Comparison of ENCODE assay signal across 26 cellular contexts in genomic region chr22:45427114-45427513, GRCh38. TPM values are rescaled to one million over a fixed set of nuclear protein-coding genes. Genes with fewer than 3 reads are reported as not detected.
A peak's percentile ranks its signal among the peaks of the same experiment; 100 is the strongest.
DNase-seq lines count a peak whose midpoint lies in the region; ATAC-seq, FAIRE-seq and TF ChIP-seq lines count a peak whose summit lies in the region.
"Had no signal": no experiment of that assay in that cellular context is flagged by ENCODE, and none has a peak within 500 bp of the region (broad histone marks: within the 10 kb centered on the region; RNA-seq: fewer than 3 reads in every experiment).

No MANE protein-coding gene starts in this region.

- H3K27ac ChIP-seq in right atrium auricular region, result no peak overlapping the region
- H3K27ac ChIP-seq in IMR-90 (ENCODE audit: insufficient read depth, low read length), result no peak overlapping the region
- no peak overlapping the region for H3K27ac ChIP-seq in coronary artery
- H3K27ac ChIP-seq in kidney (ENCODE audit: low read depth in 2 of 2, low read length in 2 of 2), result no peak overlapping the region
- no peak overlapping the region for H3K27ac ChIP-seq in sigmoid colon
- H3K27ac ChIP-seq: A549; BLaER1 treated with 17β-estradiol and CSF1 and Interleukin-3, amounts not matched to agents 10 nM and 100 nM had no signal

- BruUV-seq in IMR-90 (replicated peaks; lab: Mats Ljungman, UMichigan), result no TSS peak

- no peak overlapping the region for H2BK20ac ChIP-seq in IMR-90 (ENCODE audit: low read depth, low read length)

- H2AK9ac ChIP-seq in IMR-90 (replicated peaks; ENCODE audit: low read depth, low read length, poor library complexity), result no peak overlapping the region

- DNase-seq in right atrium auricular region (ENCODE audit: low spot score) (peak; percentile 26), left ventricle myocardium superior (no peak), IMR-90 (no peak), coronary artery (ENCODE audit: low spot score) (peak; percentile 21), kidney (peak; percentile 1), sigmoid colon (no peak), DMS53 (lab: John Stamatoyannopoulos, UW) (no peak)
- DNase-seq in stimulated activated naive CD4-positive, alpha-beta T cell (lab: John Stamatoyannopoulos, UW), result no peak
- DNase-seq: 8988T; ACHN; AML-193; BE2C; Calu3; CD4-positive, alpha-beta memory T cell; COR-L47; DMS153; DMS79; EL; GDM1 had no signal

- H4K8ac ChIP-seq in IMR-90 (ENCODE audit: low read depth in 2 of 2, low read length in 2 of 2), result no peak overlapping the region

- no peaks in the 10 kb centered on the region for H3K9me1 ChIP-seq in IMR-90 (ENCODE audit: insufficient read depth, low read length)

- CTCF ChIA-PET in IMR-90 (lab: Yijun Ruan, JAX), result interaction anchor here (0.5 kb wide), 1 partner anchor 84 kb away, joined by 3 read pairs; no protein-coding TSS in a partner anchor

- H2AFZ ChIP-seq in IMR-90 (replicated peaks; ENCODE audit: low read length, poor library complexity), result no peak overlapping the region
- H2AFZ ChIP-seq: GM23338 had no signal

- H3K4me2 ChIP-seq in IMR-90 (ENCODE audit: low read depth, low read length), result no peak overlapping the region
- H3K4me2 ChIP-seq: A549, GM23338 had no signal

- no peak overlapping the region for H2BK5ac ChIP-seq in IMR-90 (ENCODE audit: low read depth, low read length, poor library complexity, severe bottlenecking)

- no peak overlapping the region for H3K23ac ChIP-seq in IMR-90 (ENCODE audit: low read depth, low read length)

- TF ChIP-seq CTCF in right atrium auricular region (IDR thresholded peaks at IDR 0.05) (no peak), IMR-90 (conservative IDR thresholded peaks at IDR 0.05; ENCODE audit: low read depth, low read length) (no peak), coronary artery (IDR thresholded peaks at IDR 0.05) (no peak), kidney (IDR thresholded peaks at IDR 0.05; ENCODE audit: borderline replicate concordance, extremely low read depth, insufficient read depth) (no peak), sigmoid colon (IDR thresholded peaks at IDR 0.05) (no peak)

- no peak overlapping the region for H4K5ac ChIP-seq in IMR-90 (ENCODE audit: low read depth, low read length)

- intact Hi-C loops in left ventricle myocardium superior (cut with micrococcal nuclease), result no loop called here
- intact Hi-C loops in IMR-90 (cut with micrococcal nuclease), result no loop called here
- intact Hi-C loops in kidney (cut with DNase I), result no loop called here
- intact Hi-C loops in sigmoid colon (cut with DNase I), result no loop called here

- dilution Hi-C loops in IMR-90 (cut with HindIII; ENCODE audit: low sequenced_read_pairs, unreplicated experiment), result no loop called here

- FAIRE-seq in kidney (lab: Jason Lieb, UNC), result no peak
- FAIRE-seq: A549, GM12891, GM18507, H54 had no signal

- H3K18ac ChIP-seq in IMR-90 (ENCODE audit: low read depth, low read length), result no peak overlapping the region

- H3K4me1 ChIP-seq in right atrium auricular region (no peaks in the 10 kb centered on the region), IMR-90 (ENCODE audit: control insufficient read depth, insufficient read depth, low read length) (no peaks in the 10 kb centered on the region), kidney (ENCODE audit: control insufficient read depth in 1 of 2, insufficient read depth in 1 of 2, low read depth in 1 of 2, low read length in 2 of 2) (no peaks in the 10 kb centered on the region), sigmoid colon (no peaks in the 10 kb centered on the region)
- H3K4me1 ChIP-seq: A549, BE2C, HAP-1 had no signal

- no peaks in the 10 kb centered on the region for H3K79me1 ChIP-seq in IMR-90 (ENCODE audit: low read depth in 1 of 2, low read length in 2 of 2)

- no peak overlapping the region for H3K9ac ChIP-seq in IMR-90 (ENCODE audit: low read depth, low read length)
- H3K9ac ChIP-seq in kidney (ENCODE audit: low read length in 2 of 2), result no peak overlapping the region
- H3K9ac ChIP-seq: BLaER1 treated with 17β-estradiol and CSF1 and Interleukin-3, amounts not matched to agents 10 nM and 100 nM had no signal

- no peak overlapping the region for H2AK5ac ChIP-seq in IMR-90 (ENCODE audit: low read depth, low read length)

- H3K4me3 ChIP-seq in right atrium auricular region (no peak overlapping the region), IMR-90 (ENCODE audit: insufficient read depth, low read depth, low read length) (no peak overlapping the region), coronary artery (no peak overlapping the region), kidney (ENCODE audit: low read length in 2 of 2) (no peak overlapping the region), sigmoid colon (no peak overlapping the region)
- H3K4me3 ChIP-seq: A549; BLaER1 treated with 17β-estradiol and CSF1 and Interleukin-3, amounts not matched to agents 10 nM and 100 nM; GM23338; HAP-1 had no signal

- no peak overlapping the region for H4K91ac ChIP-seq in IMR-90 (ENCODE audit: insufficient read depth, low read depth, low read length)

- ATAC-seq in left ventricle myocardium superior (no peak), IMR-90 (ENCODE audit: low read depth) (no peak)
- ATAC-seq: A549, GM23338 had no signal

- no peaks in the 10 kb centered on the region for H4K20me1 ChIP-seq in IMR-90 (ENCODE audit: insufficient read depth, low read length)
- H4K20me1 ChIP-seq: BLaER1 treated with 17β-estradiol and CSF1 and Interleukin-3, amounts not matched to agents 10 nM and 100 nM had no signal

- H2BK120ac ChIP-seq in IMR-90 (ENCODE audit: low read depth, low read length), result no peak overlapping the region

- POLR2A ChIA-PET in IMR-90 (lab: Charles Lee; ENCODE audit: unreplicated experiment), result no interaction called here

- no peak for TF ChIP-seq EP300 in sigmoid colon (IDR thresholded peaks at IDR 0.05)

- no CpG with 5 or more reads among the region's 2 CpGs for WGBS in IMR-90 (ENCODE audit: extremely low coverage in 2 of 2, insufficient read length in 1 of 2), 2 experiments
- WGBS in sigmoid colon, 2 donors, result 73 to 79% methylated on average over 2 of the region's 2 CpGs

- H3K36me3 ChIP-seq in right atrium auricular region (no peaks in the 10 kb centered on the region), IMR-90 (ENCODE audit: control insufficient read depth, insufficient read depth, low read length) (no peaks in the 10 kb centered on the region), kidney (ENCODE audit: control insufficient read depth in 1 of 2, insufficient read depth in 2 of 2, low read length in 2 of 2) (no peaks in the 10 kb centered on the region), sigmoid colon (no peaks in the 10 kb centered on the region)
- H3K36me3 ChIP-seq: BE2C; BLaER1 treated with 17β-estradiol and CSF1 and Interleukin-3, amounts not matched to agents 10 nM and 100 nM; HAP-1 had no signal

- TF ChIP-seq RAD21 in IMR-90 (IDR thresholded peaks at IDR 0.05; ENCODE audit: low read length), result no peak

- no peaks in the 10 kb centered on the region for H3K9me3 ChIP-seq in right atrium auricular region
- H3K9me3 ChIP-seq in IMR-90 (ENCODE audit: control insufficient read depth, insufficient read depth, low read length), result peaks cover 3% of the 10 kb centered on the region
- H3K9me3 ChIP-seq in kidney (ENCODE audit: control insufficient read depth in 1 of 2, low read length in 2 of 2), result peaks cover 0 to 3% of the 10 kb centered on the region in 2 donors
- H3K9me3 ChIP-seq in sigmoid colon, result no peaks in the 10 kb centered on the region
- H3K9me3 ChIP-seq: A549, BE2C, HAP-1 had no signal

- in situ Hi-C loops in IMR-90 (cut with MboI; ENCODE audit: low sequenced_read_pairs), result no loop called here

- H3K27me3 ChIP-seq in right atrium auricular region (no peaks in the 10 kb centered on the region), IMR-90 (ENCODE audit: control insufficient read depth, insufficient read depth, low read length) (peaks cover 19% of the 10 kb centered on the region; the same call in 1 of the 2 replicates), sigmoid colon (peaks cover 0 to 5% (median 0%) of the 10 kb centered on the region in 3 donors)
- H3K27me3 ChIP-seq: BE2C had no signal

- H3K4ac ChIP-seq in IMR-90 (ENCODE audit: low read depth, low read length), result no peak overlapping the region

- no peak overlapping the region for H3K14ac ChIP-seq in IMR-90 (replicated peaks; ENCODE audit: low read depth, low read length)

- no peak overlapping the region for H2BK15ac ChIP-seq in IMR-90 (ENCODE audit: low read depth, low read length)

- TF ChIP-seq POLR2A in IMR-90 (IDR thresholded peaks at IDR 0.05; ENCODE audit: low read depth, low read length), result no peak
- no peak for TF ChIP-seq POLR2A in sigmoid colon (IDR thresholded peaks at IDR 0.05)

- H3K56ac ChIP-seq in IMR-90 (ENCODE audit: extremely low read depth, insufficient read depth, low read length), result no peak overlapping the region

TF ChIP-seq in IMR-90, 13 proteins besides CTCF, POLR2A, EP300 and RAD21:
- no peak for TF ChIP-seq MXI1 (IDR thresholded peaks at IDR 0.05; ENCODE audit: borderline replicate concordance, low read depth, low read length)
- peak; percentile 15 for TF ChIP-seq RCOR1 (IDR thresholded peaks at IDR 0.05; ENCODE audit: insufficient replicate concordance, low read length)

RNA-seq across cellular contexts. Expression of gene RIBC2, which starts 13.6 kb away (rescaled TPM):
- total RNA-seq in right atrium auricular region, result not detected
- not detected for total RNA-seq in left ventricle myocardium superior
- total RNA-seq in IMR-90 (2012; rRNA removed), result 0.28 and 0.36 TPM in 2 replicates
- 0.29 and 0.50 TPM in 2 replicates for polyA plus RNA-seq in IMR-90 (2012; rRNA removed)
- 0.04 and 0.08 TPM in 2 replicates for polyA plus RNA-seq in IMR-90 (2012; cell fraction: cytosol; rRNA removed)
- 0.07 and 0.11 TPM in 2 replicates for polyA plus RNA-seq in IMR-90 (2012; cell fraction: nucleus; rRNA removed; ENCODE audit: low replicate concordance)
- 1.0 TPM for total RNA-seq in kidney
- polyA plus RNA-seq in kidney (ENCODE audit: insufficient read depth, low read depth, low replicate concordance), result not detected
- not detected for total RNA-seq in sigmoid colon
- polyA plus RNA-seq in sigmoid colon, result 1 to 10 TPM in 1 of 3 donors, not detected in 2; 1.5 TPM
- total RNA-seq: CD4-positive, alpha-beta memory T cell had no signal

RNA-seq across cellular contexts. Expression of gene SMC1B, which starts 13.7 kb away (rescaled TPM):
- total RNA-seq in right atrium auricular region (not detected), left ventricle myocardium superior (not detected), IMR-90 (2012; rRNA removed) (not detected in 2 replicates), kidney (not detected), sigmoid colon (not detected)
- polyA plus RNA-seq in IMR-90 (2012; rRNA removed) (not detected in 2 replicates), kidney (ENCODE audit: insufficient read depth, low read depth, low replicate concordance) (not detected), sigmoid colon (under 1 TPM in 1 of 3 donors, not detected in 2; 0.07 TPM)
- not detected in 2 replicates for polyA plus RNA-seq in IMR-90 (2012; cell fraction: cytosol; rRNA removed)
- polyA plus RNA-seq in IMR-90 (2012; cell fraction: nucleus; rRNA removed; ENCODE audit: low replicate concordance), result not detected in 2 replicates
- total RNA-seq: Calu3, GM23338 had no signal
- polyA plus RNA-seq: CD4-positive, alpha-beta memory T cell had no signal

Comparison
In these comparisons a context has a peak if more than half of its experiments do, and no peak if none do; other contexts are left out.
1. DNase-seq: peak in right atrium auricular region (single experiment), coronary artery (single experiment) and kidney (single experiment); none in left ventricle myocardium superior (single experiment), IMR-90 (single experiment), stimulated activated naive CD4-positive, alpha-beta T cell (0 of 6), sigmoid colon (single experiment) and DMS53 (single experiment).